In genomic region chr14:20454359-20454644, GRCh38 we compare ENCODE assay signal across 6 cellular contexts. TPM values are rescaled to one million over a fixed set of nuclear protein-coding genes. Genes with fewer than 3 reads are reported as not detected.
DNase-seq lines count a peak whose midpoint lies in the region; ATAC-seq and TF ChIP-seq lines count a peak whose summit lies in the region.

No MANE protein-coding gene starts in this region.

- peaks cover 20% of the 10 kb centered on the region for H3K4me1 Mint-ChIP-seq in activated CD4-positive, alpha-beta T cell treated with anti-CD3 and anti-CD28 coated beads, Interleukin-2, amount 10 ng/mL, durations not matched to agents 7 days and 5 days

- peaks cover 34% of the 10 kb centered on the region for H3K36me3 Mint-ChIP-seq in activated CD4-positive, alpha-beta T cell treated with anti-CD3 and anti-CD28 coated beads, Interleukin-2, amount 10 ng/mL, durations not matched to agents 7 days and 5 days (ENCODE audit: low read depth)

- no peak overlapping the region for H3K4me3 Mint-ChIP-seq in activated CD4-positive, alpha-beta T cell treated with anti-CD3 and anti-CD28 coated beads, Interleukin-2, amount 10 ng/mL, durations not matched to agents 7 days and 5 days

- H3K27me3 Mint-ChIP-seq in activated CD4-positive, alpha-beta T cell treated with anti-CD3 and anti-CD28 coated beads, Interleukin-2, amount 10 ng/mL, durations not matched to agents 7 days and 5 days = no peaks in the 10 kb centered on the region

- no peak for TF ChIP-seq CTCF in GM10248 (IDR thresholded peaks at IDR 0.05; ENCODE audit: control extremely low read depth, extremely low read depth, low read depth, missing control alignments)

- no peak overlapping the region for H3K27ac Mint-ChIP-seq in activated CD4-positive, alpha-beta T cell treated with anti-CD3 and anti-CD28 coated beads, Interleukin-2, amount 10 ng/mL, durations not matched to agents 7 days and 5 days

- peak; percentile 6 for DNase-seq in NK-92 (lab: John Stamatoyannopoulos, UW; ENCODE audit: unreplicated experiment)
- DNase-seq in NK-92 treated with Interleukin-12 subunit alpha and Interleukin-12 subunit beta, amount 100 ng/mL, for 24 hours (lab: John Stamatoyannopoulos, UW) = no peak
- DNase-seq in activated CD4-positive, alpha-beta T cell treated with anti-CD3 and anti-CD28 coated beads, Interleukin-2, amount 10 ng/mL, durations not matched to agents 7 days and 5 days = peak; percentile 88
- DNase-seq in left kidney (ENCODE audit: low read depth, low spot score) = peak; percentile 94
- no peak for DNase-seq in GM10248 (ENCODE audit: extremely low spot score)

- ATAC-seq in HG03571 (IDR thresholded peaks at IDR 0.05; ENCODE audit: unreplicated experiment) = peak; percentile 33

- no peaks in the 10 kb centered on the region for H3K9me3 Mint-ChIP-seq in activated CD4-positive, alpha-beta T cell treated with anti-CD3 and anti-CD28 coated beads, Interleukin-2, amount 10 ng/mL, durations not matched to agents 7 days and 5 days

- POLR2A ChIA-PET in activated CD4-positive, alpha-beta T cell treated with anti-CD3 and anti-CD28 coated beads, Interleukin-2, amount 10 ng/mL, durations not matched to agents 7 days and 5 days (lab: Charles Lee) = interaction anchor here (2.1 kb wide), 1 partner anchor 111 kb away, joined by 10 read pairs; the partner anchor contains the start of gene PARP2
- POLR2A ChIA-PET in GM10248 (lab: Yijun Ruan, JAX) = interaction anchor here (1.4 to 2.0 kb wide), 2 partner anchors 25 to 112 kb away, joined by 4 to 13 read pairs; partner anchors contain the start of gene PARP2

- CTCF ChIA-PET in activated CD4-positive, alpha-beta T cell treated with anti-CD3 and anti-CD28 coated beads, Interleukin-2, amount 10 ng/mL, durations not matched to agents 7 days and 5 days (lab: Charles Lee) = interaction anchor here (1.9 kb wide), 1 partner anchor 39 kb away, joined by 9 read pairs; no protein-coding TSS in a partner anchor
- CTCF ChIA-PET in GM10248 (lab: Yijun Ruan, JAX) = interaction anchor here (1.6 to 5.4 kb wide), 3 partner anchors 8 to 39 kb away, joined by 5 to 39 read pairs (median 5); no protein-coding TSS in a partner anchor

RNA-seq across cellular contexts. Expression of gene OSGEP, which starts 0.3 kb away (rescaled TPM):
- total RNA-seq in activated CD4-positive, alpha-beta T cell treated with anti-CD3 and anti-CD28 coated beads, Interleukin-2, amount 10 ng/mL, durations not matched to agents 7 days and 5 days = 10 to 100 TPM; 58.5 to 59.8 TPM

RNA-seq across cellular contexts. Expression of gene APEX1, which starts 0.7 kb away (rescaled TPM):
- 100 to 1,000 TPM; 131 to 144 TPM for total RNA-seq in activated CD4-positive, alpha-beta T cell treated with anti-CD3 and anti-CD28 coated beads, Interleukin-2, amount 10 ng/mL, durations not matched to agents 7 days and 5 days

RNA-seq across cellular contexts. Expression of gene PIP4P1, which starts 6.9 kb away (rescaled TPM):
- 10 to 100 TPM; 33.9 to 40.8 TPM for total RNA-seq in activated CD4-positive, alpha-beta T cell treated with anti-CD3 and anti-CD28 coated beads, Interleukin-2, amount 10 ng/mL, durations not matched to agents 7 days and 5 days

RNA-seq across cellular contexts. Expression of gene PNP, which starts 14.9 kb away (rescaled TPM):
- 100 to 1,000 TPM; 178 to 183 TPM for total RNA-seq in activated CD4-positive, alpha-beta T cell treated with anti-CD3 and anti-CD28 coated beads, Interleukin-2, amount 10 ng/mL, durations not matched to agents 7 days and 5 days

RNA-seq across cellular contexts. Expression of gene KLHL33, which starts 18.3 kb away (rescaled TPM):
- under 1 TPM; 0.15 to 0.17 TPM for total RNA-seq in activated CD4-positive, alpha-beta T cell treated with anti-CD3 and anti-CD28 coated beads, Interleukin-2, amount 10 ng/mL, durations not matched to agents 7 days and 5 days

Comparison
In these comparisons a context has a peak if more than half of its experiments do, and no peak if none do; other contexts are left out.
1. DNase-seq: peak in NK-92 (single experiment), activated CD4-positive, alpha-beta T cell treated with anti-CD3 and anti-CD28 coated beads, Interleukin-2, amount 10 ng/mL, durations not matched to agents 7 days and 5 days (single experiment) and left kidney (single experiment); none in NK-92 treated with Interleukin-12 subunit alpha and Interleukin-12 subunit beta, amount 100 ng/mL, for 24 hours (single experiment) and GM10248 (single experiment).